Comparison of ENCODE assay signal across 24 cellular contexts in genomic region chr2:185006481-185006880, GRCh38.
"Had no signal": no experiment of that assay in that cellular context is flagged by ENCODE, and none has a peak within 500 bp of the region (broad histone marks: within the 10 kb centered on the region; RNA-seq: fewer than 3 reads in every experiment).

No MANE protein-coding gene starts in this region.

- H3K27ac ChIP-seq: foreskin keratinocyte, left ventricle myocardium inferior, lower lobe of right lung, neural progenitor cell, ovary, right atrium auricular region, sigmoid colon, skin epidermis, testis, tibial nerve, upper lobe of right lung, vagina had no signal

- H3K4me3 Mint-ChIP-seq: dendritic cell treated with granulocyte-macrophage colony-stimulating factor and Interleukin-4, amounts not matched to agents 40 ng/mL and 50 ng/mL, for 4 days; memory B cell; natural killer cell treated with Interleukin-12 subunit alpha and Interleukin-12 subunit beta and Interleukin-15 and Interleukin-18, amount 100 ng/mL, for 72 hours; neural progenitor cell; stimulated activated naive B cell treated with anti-CD40 and anti-IgM and Interleukin-4, amounts not matched to agents 10 μg/mL and 1 μg/mL and 100 μg/mL, for 72 hours; stimulated activated naive CD8-positive, alpha-beta T cell treated with anti-CD3 and anti-CD28 coated beads, Interleukin-15, amount 100 ng/mL, for 72 hours had no signal

- H3K27me3 Mint-ChIP-seq: dendritic cell treated with granulocyte-macrophage colony-stimulating factor and Interleukin-4, amounts not matched to agents 40 ng/mL and 50 ng/mL, for 4 days; memory B cell; natural killer cell treated with Interleukin-12 subunit alpha and Interleukin-12 subunit beta and Interleukin-15 and Interleukin-18, amount 100 ng/mL, for 72 hours; stimulated activated naive B cell treated with anti-CD40 and anti-IgM and Interleukin-4, amounts not matched to agents 10 μg/mL and 1 μg/mL and 100 μg/mL, for 72 hours; stimulated activated naive CD8-positive, alpha-beta T cell treated with anti-CD3 and anti-CD28 coated beads, Interleukin-15, amount 100 ng/mL, for 72 hours had no signal

- H3K36me3 Mint-ChIP-seq: memory B cell; neural progenitor cell; stimulated activated naive B cell treated with anti-CD40 and anti-IgM and Interleukin-4, amounts not matched to agents 10 μg/mL and 1 μg/mL and 100 μg/mL, for 72 hours had no signal

- H3K4me1 Mint-ChIP-seq: memory B cell; stimulated activated naive B cell treated with anti-CD40 and anti-IgM and Interleukin-4, amounts not matched to agents 10 μg/mL and 1 μg/mL and 100 μg/mL, for 72 hours; stimulated activated naive CD8-positive, alpha-beta T cell treated with anti-CD3 and anti-CD28 coated beads, Interleukin-15, amount 100 ng/mL, for 72 hours had no signal

- H3K4me2 ChIP-seq: neural progenitor cell had no signal

- H3K4me1 ChIP-seq: foreskin keratinocyte, left ventricle myocardium inferior, lower lobe of right lung, neural progenitor cell, right atrium auricular region, sigmoid colon, testis, tibial nerve, upper lobe of right lung, vagina had no signal

- H3K36me3 ChIP-seq: left ventricle myocardium inferior, lower lobe of right lung, neural progenitor cell, ovary, right atrium auricular region, sigmoid colon, tibial nerve, upper lobe of right lung, vagina had no signal

- H3K27me3 ChIP-seq: foreskin keratinocyte, neural progenitor cell, ovary, right atrium auricular region, sigmoid colon, testis, tibial nerve, upper lobe of right lung, vagina had no signal

- H3K4me3 ChIP-seq: left ventricle myocardium inferior, lower lobe of right lung, neural progenitor cell, ovary, right atrium auricular region, sigmoid colon, skin epidermis, testis, tibial nerve, upper lobe of right lung, vagina had no signal

- ATAC-seq: foreskin keratinocyte; left cardiac atrium; lower lobe of right lung; natural killer cell treated with Interleukin-12 subunit alpha and Interleukin-12 subunit beta and Interleukin-15 and Interleukin-18, amount 100 ng/mL, for 72 hours; stimulated activated naive B cell treated with anti-CD40 and anti-IgM and Interleukin-4, amounts not matched to agents 10 μg/mL and 1 μg/mL and 100 μg/mL, for 72 hours; stimulated activated naive CD8-positive, alpha-beta T cell treated with anti-CD3 and anti-CD28 coated beads, Interleukin-15, amount 100 ng/mL, for 72 hours; upper lobe of right lung had no signal

- H3K9me3 ChIP-seq: ovary, testis, upper lobe of right lung had no signal

- H2AFZ ChIP-seq: neural progenitor cell had no signal

- DNase-seq: erythroblast; foreskin keratinocyte; kidney; left cardiac atrium; left ventricle myocardium inferior; lower lobe of right lung; midbrain; nucleus accumbens; ovary; sigmoid colon; stimulated activated CD4-positive, alpha-beta T cell treated with anti-CD3 and anti-CD28 coated beads, Interleukin-2, amount 100 ng/mL, for 24 hours; stimulated activated CD4-positive, alpha-beta T cell treated with anti-CD3 and anti-CD28 coated beads, Interleukin-4, amount 100 ng/mL, for 4 hours; stimulated activated naive B cell treated with anti-CD40 and anti-IgM and Interleukin-4, amounts not matched to agents 10 μg/mL and 1 μg/mL and 100 μg/mL, for 72 hours; stimulated activated naive CD8-positive, alpha-beta T cell treated with anti-CD3 and anti-CD28 coated beads, Interleukin-15, amount 100 ng/mL, for 72 hours; testis; upper lobe of right lung had no signal

- H3K27ac Mint-ChIP-seq: dendritic cell treated with granulocyte-macrophage colony-stimulating factor and Interleukin-4, amounts not matched to agents 40 ng/mL and 50 ng/mL, for 4 days; memory B cell; natural killer cell treated with Interleukin-12 subunit alpha and Interleukin-12 subunit beta and Interleukin-15 and Interleukin-18, amount 100 ng/mL, for 72 hours; neural progenitor cell; stimulated activated naive B cell treated with anti-CD40 and anti-IgM and Interleukin-4, amounts not matched to agents 10 μg/mL and 1 μg/mL and 100 μg/mL, for 72 hours; stimulated activated naive CD8-positive, alpha-beta T cell treated with anti-CD3 and anti-CD28 coated beads, Interleukin-15, amount 100 ng/mL, for 72 hours had no signal

- H3K9ac ChIP-seq: neural progenitor cell had no signal
